ENCODE assay signal across 10 cellular contexts in the genomic region with DNA sequence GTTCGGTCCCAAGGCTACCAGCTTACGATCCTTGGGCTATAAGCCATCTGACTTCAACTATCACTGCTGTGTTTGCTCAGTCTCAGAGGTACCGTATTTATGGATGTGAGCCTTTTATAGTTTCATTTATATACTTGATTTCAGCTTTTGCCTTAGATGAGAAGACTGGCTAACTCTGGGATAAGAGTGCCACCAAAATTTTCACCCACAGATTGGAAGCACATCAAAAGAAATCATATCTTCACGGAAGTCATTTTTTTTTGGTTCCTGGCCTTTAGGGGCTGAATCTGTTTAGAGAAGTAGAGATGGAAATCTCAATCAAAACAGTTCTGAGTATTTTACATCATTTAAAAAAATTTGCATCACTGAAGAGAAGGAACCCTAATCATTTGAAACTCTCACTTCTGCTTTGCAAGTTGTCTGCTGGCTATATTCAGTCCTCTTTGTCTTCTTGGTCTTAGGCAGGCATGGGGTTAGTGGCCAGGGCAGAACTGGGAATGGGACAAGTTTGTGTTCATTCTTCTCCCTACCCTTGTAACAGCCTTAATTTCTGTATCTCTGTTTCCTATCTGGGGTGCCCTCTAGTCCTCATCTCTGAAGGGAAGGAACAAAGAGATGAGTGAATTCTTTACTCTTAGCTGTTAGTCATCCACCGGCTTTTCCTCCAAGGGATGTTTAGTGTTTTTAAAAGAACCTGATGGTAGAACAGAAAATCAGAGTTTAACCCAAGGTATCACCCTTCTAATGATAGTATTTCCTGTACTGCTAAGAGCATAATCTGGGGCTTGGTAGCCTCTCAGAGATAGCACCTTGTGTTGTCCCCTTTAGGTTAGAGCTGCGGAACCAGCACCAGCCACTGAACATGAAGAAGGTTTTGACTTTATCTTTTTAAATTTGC. TPM values are rescaled to one million over a fixed set of nuclear protein-coding genes. Genes with fewer than 3 reads are reported as not detected.
DNase-seq lines count a peak whose midpoint lies in the region; ATAC-seq lines count a peak whose summit lies in the region.
"Had no signal": no experiment of that assay in that cellular context is flagged by ENCODE, and none has a peak within 500 bp of the region (broad histone marks: within the 10 kb centered on the region; RNA-seq: fewer than 3 reads in every experiment).

No MANE protein-coding gene starts in this region.

- DNase-seq in activated CD4-positive, alpha-beta T cell treated with anti-CD3 and anti-CD28 coated beads for 48 hours: peak; percentile 25
- no peak for DNase-seq in activated CD4-positive, alpha-beta T cell treated with anti-CD3 and anti-CD28 coated beads, Interleukin-2, amount 50 U/mL, for 4 hours
- DNase-seq in SKM-1 (lab: John Stamatoyannopoulos, UW; ENCODE audit: unreplicated experiment) (peak; percentile 15), T1000 (lab: John Stamatoyannopoulos, UW) (no peak), left ventricle myocardium superior (no peak), NCI-H187 treated with DMSO at 0.1 percent for 48 hours (lab: John Stamatoyannopoulos, UW) (no peak)
- peak; percentile 59 for DNase-seq in stimulated activated naive B cell treated with anti-CD40 and anti-IgM and Interleukin-4, amounts not matched to agents 10 μg/mL and 1 μg/mL and 100 μg/mL, for 72 hours
- DNase-seq: nephron progenitor cell had no signal

- intact Hi-C loops in left ventricle myocardium superior (cut with micrococcal nuclease): no loop called here

- H3K9me3 Mint-ChIP-seq in stimulated activated naive B cell treated with anti-CD40 and anti-IgM and Interleukin-4, amounts not matched to agents 10 μg/mL and 1 μg/mL and 100 μg/mL, for 72 hours: peaks cover 0 to 6% of the 10 kb centered on the region in 2 donors
- H3K9me3 Mint-ChIP-seq: nephron progenitor cell had no signal

- H3K27me3 Mint-ChIP-seq in stimulated activated naive B cell treated with anti-CD40 and anti-IgM and Interleukin-4, amounts not matched to agents 10 μg/mL and 1 μg/mL and 100 μg/mL, for 72 hours: no peaks in the 10 kb centered on the region

- peaks cover 9 to 33% of the 10 kb centered on the region in 2 donors for H3K36me3 Mint-ChIP-seq in stimulated activated naive B cell treated with anti-CD40 and anti-IgM and Interleukin-4, amounts not matched to agents 10 μg/mL and 1 μg/mL and 100 μg/mL, for 72 hours

- peak overlapping the region; percentile 99 for H3K27ac Mint-ChIP-seq in stimulated activated naive B cell treated with anti-CD40 and anti-IgM and Interleukin-4, amounts not matched to agents 10 μg/mL and 1 μg/mL and 100 μg/mL, for 72 hours
- H3K27ac Mint-ChIP-seq: nephron progenitor cell had no signal

- peak overlapping the region; percentile 66 to 69 for H3K4me3 Mint-ChIP-seq in stimulated activated naive B cell treated with anti-CD40 and anti-IgM and Interleukin-4, amounts not matched to agents 10 μg/mL and 1 μg/mL and 100 μg/mL, for 72 hours
- H3K4me3 Mint-ChIP-seq: nephron progenitor cell had no signal

- peak; percentile 47 for ATAC-seq in HG03039 (IDR thresholded peaks at IDR 0.05; ENCODE audit: unreplicated experiment)
- ATAC-seq in stimulated activated naive B cell treated with anti-CD40 and anti-IgM and Interleukin-4, amounts not matched to agents 10 μg/mL and 1 μg/mL and 100 μg/mL, for 72 hours (replicated peaks): peak; percentile 75 to 81
- no peak for ATAC-seq in left ventricle myocardium superior
- ATAC-seq: A549 had no signal

- peaks cover 60 to 95% of the 10 kb centered on the region in 2 donors for H3K4me1 Mint-ChIP-seq in stimulated activated naive B cell treated with anti-CD40 and anti-IgM and Interleukin-4, amounts not matched to agents 10 μg/mL and 1 μg/mL and 100 μg/mL, for 72 hours

RNA-seq across cellular contexts. Expression of gene TNFAIP8, which starts 14.1 kb away (rescaled TPM):
- total RNA-seq in left ventricle myocardium superior: 16.3 TPM

Comparison
In these comparisons a context has a peak if more than half of its experiments do, and no peak if none do; other contexts are left out.
1. DNase-seq: peak in activated CD4-positive, alpha-beta T cell treated with anti-CD3 and anti-CD28 coated beads for 48 hours (single experiment), SKM-1 (single experiment) and stimulated activated naive B cell treated with anti-CD40 and anti-IgM and Interleukin-4, amounts not matched to agents 10 μg/mL and 1 μg/mL and 100 μg/mL, for 72 hours (single experiment); none in activated CD4-positive, alpha-beta T cell treated with anti-CD3 and anti-CD28 coated beads, Interleukin-2, amount 50 U/mL, for 4 hours (0 of 2), T1000 (single experiment), left ventricle myocardium superior (single experiment) and NCI-H187 treated with DMSO at 0.1 percent for 48 hours (single experiment).